ENCODE assay signal across 8 cellular contexts in the genomic region with DNA sequence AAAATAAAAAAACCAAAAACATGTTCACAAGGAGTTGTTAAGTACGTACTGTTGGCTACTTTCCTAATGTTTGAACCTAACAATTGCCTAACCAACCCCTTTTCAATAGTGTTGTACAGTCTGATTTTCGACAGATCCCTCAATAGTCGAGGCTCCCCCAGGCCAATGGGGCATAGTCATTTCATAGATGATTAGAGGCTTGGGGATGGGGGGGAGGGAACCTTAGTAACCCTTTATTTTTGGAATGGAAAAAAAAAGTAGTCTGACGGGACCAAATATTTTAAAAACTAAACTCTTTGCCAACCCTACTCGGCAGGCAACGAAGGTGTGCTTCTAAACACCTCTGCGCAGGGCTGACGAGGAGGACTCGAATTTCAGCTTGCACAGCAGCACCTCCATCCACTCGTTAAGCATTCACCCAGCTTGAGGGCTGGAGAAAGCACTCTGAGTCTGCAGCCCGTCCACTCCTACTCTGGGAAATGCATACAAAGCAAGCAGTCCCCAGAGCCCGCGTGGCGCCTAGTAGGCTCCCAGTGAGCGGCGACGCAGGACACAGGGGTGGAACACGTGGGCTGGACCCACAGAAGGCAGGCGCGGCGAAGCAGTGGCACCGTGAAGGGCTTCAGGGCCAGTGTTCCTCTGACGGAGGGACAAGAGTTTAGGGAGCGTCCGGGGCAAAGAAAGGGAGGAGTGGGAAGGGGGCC. TPM values are rescaled to one million over a fixed set of nuclear protein-coding genes. Genes with fewer than 3 reads are reported as not detected.
DNase-seq lines count a peak whose midpoint lies in the region; ATAC-seq and TF ChIP-seq lines count a peak whose summit lies in the region.

No MANE protein-coding gene starts in this region.

- DNase-seq in SIG-M5 treated with dmso at 0.1 percent for 504 hours (lab: John Stamatoyannopoulos, UW; ENCODE audit: unreplicated experiment) (peak; percentile 45), SIG-M5 (lab: John Stamatoyannopoulos, UW) (no peak), NCI-H146 (lab: John Stamatoyannopoulos, UW) (peak; percentile 76), chondrocyte (ENCODE audit: low spot score) (no peak), left kidney (ENCODE audit: low read depth, low spot score) (peak; percentile 91)
- DNase-seq in stimulated activated CD4-positive, alpha-beta T cell treated with anti-CD3 and anti-CD28 coated beads, Interleukin-1b, Interleukin-23, amount 100 ng/mL, for 48 hours, result peak; percentile 60

- peak overlapping the region; percentile 96 for H3K4me3 Mint-ChIP-seq in chondrocyte (ENCODE audit: unreplicated experiment)

- H3K4me1 Mint-ChIP-seq in chondrocyte (ENCODE audit: low read depth), result peaks cover 18% of the 10 kb centered on the region

- H3K9me3 Mint-ChIP-seq in chondrocyte (ENCODE audit: low read depth), result no peaks in the 10 kb centered on the region

- peaks cover 3% of the 10 kb centered on the region for H3K36me3 Mint-ChIP-seq in chondrocyte (ENCODE audit: low read depth)

- H3K4me3 ChIP-seq in WI38 (ENCODE audit: low read depth, low read length), result peak overlapping the region; percentile 86

- peak overlapping the region; percentile 97 for H3K27ac Mint-ChIP-seq in chondrocyte (ENCODE audit: unreplicated experiment)

- peak; percentile 39 for ATAC-seq in HG02938 (IDR thresholded peaks at IDR 0.05; ENCODE audit: unreplicated experiment)

- H3K27me3 Mint-ChIP-seq in chondrocyte (ENCODE audit: low read depth), result no peaks in the 10 kb centered on the region

- TF ChIP-seq CTCF in WI38 (IDR thresholded peaks at IDR 0.05; ENCODE audit: low read depth, low read length), result no peak
- no peak for TF ChIP-seq CTCF in chondrocyte (IDR thresholded peaks at IDR 0.05)

RNA-seq across cellular contexts. Expression of a gene that starts 0.9 kb away (rescaled TPM):
- total RNA-seq in chondrocyte, result 15.2 to 18.5 TPM (median 16.2 TPM) in 3 replicates

RNA-seq across cellular contexts. Expression of a gene that starts 10.8 kb away (rescaled TPM):
- 18.0 to 26.8 TPM (median 19.7 TPM) in 3 replicates for total RNA-seq in chondrocyte

Comparison
In these comparisons a context has a peak if more than half of its experiments do, and no peak if none do; other contexts are left out.
1. DNase-seq: peak in SIG-M5 treated with dmso at 0.1 percent for 504 hours (single experiment), NCI-H146 (single experiment), left kidney (single experiment) and stimulated activated CD4-positive, alpha-beta T cell treated with anti-CD3 and anti-CD28 coated beads, Interleukin-1b, Interleukin-23, amount 100 ng/mL, for 48 hours (single experiment); none in SIG-M5 (single experiment) and chondrocyte (single experiment).